Comparison of ENCODE assay signal across 17 cellular contexts in the genomic region with DNA sequence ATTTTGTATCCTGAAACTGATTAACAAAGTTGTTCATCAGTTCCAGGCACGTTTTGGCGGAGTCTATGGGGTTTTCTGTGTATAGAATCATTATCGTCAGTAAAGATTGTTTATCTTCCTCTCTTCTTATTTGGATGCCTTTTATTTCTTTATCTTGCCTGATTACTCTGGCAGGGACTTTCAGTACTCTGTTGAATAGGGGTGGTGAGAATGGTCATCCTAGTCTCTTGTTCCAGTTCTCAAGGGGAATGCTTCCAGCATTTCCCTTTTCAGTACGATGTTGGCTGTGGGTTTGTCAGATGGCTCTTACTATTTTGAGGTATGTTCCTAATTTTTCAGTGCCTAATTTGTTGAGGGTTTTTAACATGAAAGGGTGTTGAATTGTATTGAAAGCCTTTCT.
"Had no signal": no experiment of that assay in that cellular context is flagged by ENCODE, and none has a peak within 500 bp of the region (broad histone marks: within the 10 kb centered on the region; RNA-seq: fewer than 3 reads in every experiment).

No MANE protein-coding gene starts in this region.

- H3K9me3 Mint-ChIP-seq: dendritic cell treated with granulocyte-macrophage colony-stimulating factor and Interleukin-4, amounts not matched to agents 40 ng/mL and 50 ng/mL, for 4 days; immature natural killer cell had no signal

- H3K9me3 ChIP-seq: adrenal gland, esophagus squamous epithelium, mucosa of descending colon, ovary, SK-N-SH, thyroid gland had no signal

- H3K27ac Mint-ChIP-seq: activated CD4-positive, alpha-beta T cell treated with anti-CD3 and anti-CD28 coated beads, Interleukin-2, amount 10 ng/mL, durations not matched to agents 7 days and 5 days; dendritic cell treated with granulocyte-macrophage colony-stimulating factor and Interleukin-4, amounts not matched to agents 40 ng/mL and 50 ng/mL, for 4 days had no signal

- H3K4me3 Mint-ChIP-seq: activated CD4-positive, alpha-beta T cell treated with anti-CD3 and anti-CD28 coated beads, Interleukin-2, amount 10 ng/mL, durations not matched to agents 7 days and 5 days; dendritic cell treated with granulocyte-macrophage colony-stimulating factor and Interleukin-4, amounts not matched to agents 40 ng/mL and 50 ng/mL, for 4 days; immature natural killer cell had no signal

- DNase-seq: activated CD4-positive, alpha-beta T cell treated with anti-CD3 and anti-CD28 coated beads, Interleukin-2, amount 10 ng/mL, durations not matched to agents 7 days and 5 days; activated CD4-positive, CD25-positive, alpha-beta regulatory T cell; activated naive CD4-positive, alpha-beta T cell treated with Interleukin-2 at 50 U/mL for 16 hours; adrenal gland; effector CD8-positive, alpha-beta T cell; esophagus squamous epithelium; immature natural killer cell; kidney glomerular epithelial cell; mesenchymal stem cell; mucosa of descending colon; naive B cell; ovary; SK-N-SH; spleen; stimulated activated naive CD4-positive, alpha-beta T cell; thyroid gland had no signal

- H3K27me3 Mint-ChIP-seq: activated CD4-positive, alpha-beta T cell treated with anti-CD3 and anti-CD28 coated beads, Interleukin-2, amount 10 ng/mL, durations not matched to agents 7 days and 5 days; dendritic cell treated with granulocyte-macrophage colony-stimulating factor and Interleukin-4, amounts not matched to agents 40 ng/mL and 50 ng/mL, for 4 days; naive B cell had no signal

- ATAC-seq: mucosa of descending colon had no signal
